In the genomic region with DNA sequence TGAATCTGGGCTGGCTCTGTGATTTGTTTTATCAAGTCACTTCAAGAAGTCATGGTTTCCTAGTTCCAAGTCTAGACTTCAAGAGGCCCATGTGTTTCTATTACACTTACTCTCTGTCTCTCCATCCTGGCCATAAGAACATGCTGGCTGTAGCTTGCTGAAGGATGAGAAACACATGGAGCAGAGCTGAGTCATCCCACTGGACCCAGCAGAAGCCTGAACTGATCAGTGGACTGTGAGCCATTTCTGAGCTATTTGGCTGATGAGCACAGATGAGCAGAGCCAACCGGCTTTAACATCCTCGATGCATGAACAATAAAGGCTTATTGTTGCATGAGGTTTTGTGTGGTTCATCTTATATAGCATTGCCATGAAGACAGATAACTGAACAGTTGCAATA, we compare ENCODE assay signal across 11 cellular contexts.
DNase-seq lines count a peak whose midpoint lies in the region; ATAC-seq and TF ChIP-seq lines count a peak whose summit lies in the region.
"Had no signal": no experiment of that assay in that cellular context is flagged by ENCODE, and none has a peak within 500 bp of the region (broad histone marks: within the 10 kb centered on the region; RNA-seq: fewer than 3 reads in every experiment).

No MANE protein-coding gene starts in this region.

- no peaks in the 10 kb centered on the region for H3K4me1 Mint-ChIP-seq in natural killer cell treated with Interleukin-12 subunit alpha and Interleukin-12 subunit beta and Interleukin-15 and Interleukin-18, amount 100 ng/mL, for 72 hours (ENCODE audit: low read depth in 2 of 2)

- no peak for TF ChIP-seq CTCF in AG04450 (IDR thresholded peaks at IDR 0.05; ENCODE audit: low read depth, low read length)

- H3K36me3 Mint-ChIP-seq in natural killer cell treated with Interleukin-12 subunit alpha and Interleukin-12 subunit beta and Interleukin-15 and Interleukin-18, amount 100 ng/mL, for 72 hours: no peaks in the 10 kb centered on the region

- ATAC-seq in GM18868 (IDR thresholded peaks at IDR 0.05; ENCODE audit: unreplicated experiment) (no peak), HG02588 (IDR thresholded peaks at IDR 0.05; ENCODE audit: unreplicated experiment) (no peak), HG03135 (IDR thresholded peaks at IDR 0.05; ENCODE audit: unreplicated experiment) (no peak)
- no peak for ATAC-seq in natural killer cell treated with Interleukin-12 subunit alpha and Interleukin-12 subunit beta and Interleukin-15 and Interleukin-18, amount 100 ng/mL, for 72 hours
- ATAC-seq: HCT116 had no signal

- no peak overlapping the region for H3K4me3 ChIP-seq in AG04450 (ENCODE audit: low read depth, low read length)
- H3K4me3 ChIP-seq: SK-N-MC had no signal

- peaks cover 3% of the 10 kb centered on the region for H3K9me3 Mint-ChIP-seq in natural killer cell treated with Interleukin-12 subunit alpha and Interleukin-12 subunit beta and Interleukin-15 and Interleukin-18, amount 100 ng/mL, for 72 hours

- POLR2A ChIA-PET in AG04450 (lab: Yijun Ruan, JAX): interaction anchor here (1.0 to 2.7 kb wide), 2 partner anchors 11 to 71 kb away, joined by 5 to 7 read pairs; no protein-coding TSS in a partner anchor

- CTCF ChIA-PET in AG04450 (lab: Charles Lee): interaction anchor here (1.9 to 3.0 kb wide), 2 partner anchors 10 to 264 kb away, joined by 5 to 10 read pairs; no protein-coding TSS in a partner anchor

- H3K27me3 Mint-ChIP-seq in natural killer cell treated with Interleukin-12 subunit alpha and Interleukin-12 subunit beta and Interleukin-15 and Interleukin-18, amount 100 ng/mL, for 72 hours: peaks cover 0 to 2% of the 10 kb centered on the region in 2 donors

- no peaks in the 10 kb centered on the region for H3K27me3 ChIP-seq in AG04450 (ENCODE audit: control insufficient read depth, insufficient read depth, low read length)

- H3K9me3 ChIP-seq in AG04450 (ENCODE audit: control insufficient read depth, insufficient read depth, low read length): no peaks in the 10 kb centered on the region; the same call in 1 of the 2 replicates

- H3K4me3 Mint-ChIP-seq in natural killer cell treated with Interleukin-12 subunit alpha and Interleukin-12 subunit beta and Interleukin-15 and Interleukin-18, amount 100 ng/mL, for 72 hours: no peak overlapping the region

- peak overlapping the region; percentile 96 for H3K27ac ChIP-seq in AG04450 (ENCODE audit: low read depth, low read length)
- H3K27ac ChIP-seq: SK-N-MC had no signal

- DNase-seq in AG04450 (ENCODE audit: low read depth, low spot score): peak; percentile 97
- DNase-seq in RKO (ENCODE audit: low spot score): peak; percentile 37
- peak; percentile 99 for DNase-seq in fibroblast of gingiva (ENCODE audit: low read depth)
- peak; percentile 85 for DNase-seq in myocyte (ENCODE audit: low read depth)
- no peak for DNase-seq in natural killer cell treated with Interleukin-12 subunit alpha and Interleukin-12 subunit beta and Interleukin-15 and Interleukin-18, amount 100 ng/mL, for 72 hours (ENCODE audit: low spot score)
- DNase-seq: C1 segment of cervical spinal cord had no signal

- no peak overlapping the region for H3K27ac Mint-ChIP-seq in natural killer cell treated with Interleukin-12 subunit alpha and Interleukin-12 subunit beta and Interleukin-15 and Interleukin-18, amount 100 ng/mL, for 72 hours
